ENCODE assay signal across 23 cellular contexts in the genomic region with DNA sequence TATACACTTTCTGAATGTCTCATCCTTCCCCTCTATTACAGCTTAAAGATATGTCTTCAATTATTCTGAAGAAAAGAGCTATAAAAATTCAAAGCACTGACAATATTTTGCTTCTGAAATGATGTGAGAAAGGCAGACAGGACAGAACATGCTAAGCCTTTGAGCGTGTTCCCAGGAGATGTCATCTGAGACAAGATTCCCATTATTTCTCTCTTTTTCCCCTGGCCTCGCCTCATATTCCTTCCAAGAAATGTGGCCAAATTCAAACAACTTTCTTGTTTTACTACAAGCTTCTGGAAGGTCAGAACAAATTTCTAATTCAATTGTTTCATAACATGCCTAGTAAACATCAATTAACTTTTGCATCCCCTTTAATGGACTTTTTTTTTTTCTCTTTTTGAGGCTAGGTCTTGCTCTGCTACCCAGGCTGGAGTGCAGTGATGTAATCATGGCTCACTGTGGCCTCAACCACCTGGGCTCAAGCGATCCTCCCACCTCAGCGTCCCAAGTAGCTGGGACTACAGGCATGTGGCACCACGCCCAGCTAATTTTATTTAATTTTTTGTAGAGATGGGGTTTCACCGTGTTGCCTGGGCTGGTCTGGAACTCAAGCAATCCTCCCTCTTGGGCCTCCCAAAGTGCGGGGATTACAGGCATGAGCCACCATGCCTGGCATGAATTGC. TPM values are rescaled to one million over a fixed set of nuclear protein-coding genes. Genes with fewer than 3 reads are reported as not detected.
DNase-seq lines count a peak whose midpoint lies in the region; ATAC-seq, FAIRE-seq and TF ChIP-seq lines count a peak whose summit lies in the region.
"Had no signal": no experiment of that assay in that cellular context is flagged by ENCODE, and none has a peak within 500 bp of the region (broad histone marks: within the 10 kb centered on the region; RNA-seq: fewer than 3 reads in every experiment).

No MANE protein-coding gene starts in this region.

- intact Hi-C loops in prostate gland (cut with DNase I) = loop anchor here (5.0 kb wide), 1 partner anchor 70 kb away; a partner anchor contains a TSS
- intact Hi-C loops in naive thymus-derived CD4-positive, alpha-beta T cell (cut with micrococcal nuclease) = no loop called here

- peaks cover 22% of the 10 kb centered on the region for H3K4me1 ChIP-seq in HUES6 (ENCODE audit: control insufficient read depth, insufficient read depth, low read length)
- H3K4me1 ChIP-seq in prostate gland (replicated peaks) = no peaks in the 10 kb centered on the region
- no peaks in the 10 kb centered on the region for H3K4me1 ChIP-seq in naive thymus-derived CD4-positive, alpha-beta T cell (ENCODE audit: control insufficient read depth in 2 of 2, insufficient read depth in 2 of 2, low read length in 2 of 2)
- H3K4me1 ChIP-seq: A549, HAP-1 had no signal

- peak; percentile 12 for DNase-seq in NCI-H69 (lab: John Stamatoyannopoulos, UW)
- DNase-seq in epithelial cell of esophagus (ENCODE audit: low read depth) = peak; percentile 34
- DNase-seq in prostate gland (ENCODE audit: low spot score) = peak; percentile 60
- no peak for DNase-seq in RCC 7860 (ENCODE audit: low spot score)
- no peak for DNase-seq in naive thymus-derived CD4-positive, alpha-beta T cell
- DNase-seq: AML-193; CD4-positive, alpha-beta T cell; GM23248; KG1; NCI-H1048; NCI-H1694; NCI-H2029 treated with DMSO at 0.1 percent for 48 hours; NCI-H524; NCI-H774; Right ventricle myocardium superior; T-helper 1 cell had no signal

- H3K9me3 ChIP-seq in HUES6 (ENCODE audit: control insufficient read depth, insufficient read depth, low read depth, low read length) = no peaks in the 10 kb centered on the region
- no peaks in the 10 kb centered on the region for H3K9me3 ChIP-seq in prostate gland
- H3K9me3 ChIP-seq in naive thymus-derived CD4-positive, alpha-beta T cell (ENCODE audit: control insufficient read depth in 2 of 3, low read length in 3 of 3) = no peaks in the 10 kb centered on the region
- H3K9me3 ChIP-seq: A549; BLaER1 treated with 17β-estradiol and CSF1 and Interleukin-3, amounts not matched to agents 10 nM and 100 nM; HAP-1 had no signal

- no peak overlapping the region for H3K4me3 ChIP-seq in HUES6 (ENCODE audit: low read depth, low read length)
- H3K4me3 ChIP-seq in epithelial cell of esophagus (ENCODE audit: low read length) = no peak overlapping the region
- no peak overlapping the region for H3K4me3 ChIP-seq in prostate gland
- no peak overlapping the region for H3K4me3 ChIP-seq in naive thymus-derived CD4-positive, alpha-beta T cell (ENCODE audit: low read length)
- H3K4me3 ChIP-seq: A549; BLaER1 treated with 17β-estradiol and CSF1 and Interleukin-3, amounts not matched to agents 10 nM and 100 nM; GM23248; HAP-1 had no signal

- no peak for ATAC-seq in GM19455 (IDR thresholded peaks at IDR 0.05; ENCODE audit: unreplicated experiment)
- no peak for ATAC-seq in naive thymus-derived CD4-positive, alpha-beta T cell
- ATAC-seq: A549 had no signal

- TF ChIP-seq POLR2A in prostate gland (IDR thresholded peaks at IDR 0.05) = no peak

- H3K27ac ChIP-seq in HUES6 (ENCODE audit: low read depth, low read length) = 0 out of 2 replicates have a peak overlapping the region, but pooled peaks have one; percentile 7
- H3K27ac ChIP-seq in prostate gland = no peak overlapping the region
- no peak overlapping the region for H3K27ac ChIP-seq in naive thymus-derived CD4-positive, alpha-beta T cell (ENCODE audit: low read depth, low read length)
- H3K27ac ChIP-seq: A549; BLaER1 treated with 17β-estradiol and CSF1 and Interleukin-3, amounts not matched to agents 10 nM and 100 nM; GM23248 had no signal

- TF ChIP-seq CTCF in epithelial cell of esophagus (IDR thresholded peaks at IDR 0.05; ENCODE audit: insufficient read depth, low read depth, low read length, missing control alignments) (no peak), prostate gland (IDR thresholded peaks at IDR 0.05) (no peak)

- WGBS in prostate gland = 29% methylated on average over 7 of the region's 7 CpGs

- H3K36me3 ChIP-seq in HUES6 (ENCODE audit: control insufficient read depth, insufficient read depth, low read length) (peaks cover 34% of the 10 kb centered on the region), prostate gland (no peaks in the 10 kb centered on the region)
- peaks cover 0 to 12% (median 0%) of the 10 kb centered on the region in 3 experiments for H3K36me3 ChIP-seq in naive thymus-derived CD4-positive, alpha-beta T cell (ENCODE audit: control insufficient read depth in 2 of 3, insufficient read depth in 3 of 3, low read length in 3 of 3)
- H3K36me3 ChIP-seq: HAP-1 had no signal

- CTCF ChIA-PET in naive thymus-derived CD4-positive, alpha-beta T cell (lab: Charles Lee) = interaction anchor here (0.6 kb wide), 1 partner anchor 60 kb away, joined by 3 read pairs; no protein-coding TSS in a partner anchor

- H3K4me3 Mint-ChIP-seq in naive thymus-derived CD4-positive, alpha-beta T cell = no peak overlapping the region
- H3K4me3 Mint-ChIP-seq: CD4-positive, alpha-beta T cell had no signal

- H3K27me3 ChIP-seq in HUES6 (ENCODE audit: control insufficient read depth, insufficient read depth, low read length) (no peaks in the 10 kb centered on the region), prostate gland (replicated peaks; ENCODE audit: insufficient read depth) (no peaks in the 10 kb centered on the region)
- H3K27me3 ChIP-seq in naive thymus-derived CD4-positive, alpha-beta T cell (ENCODE audit: control insufficient read depth in 2 of 2, insufficient read depth in 2 of 2, low read length in 2 of 2) = no peaks in the 10 kb centered on the region
- H3K27me3 ChIP-seq: BLaER1 treated with 17β-estradiol and CSF1 and Interleukin-3, amounts not matched to agents 10 nM and 100 nM had no signal

- H3K27me3 Mint-ChIP-seq in naive thymus-derived CD4-positive, alpha-beta T cell = no peaks in the 10 kb centered on the region
- H3K27me3 Mint-ChIP-seq: CD4-positive, alpha-beta T cell had no signal

- no peak overlapping the region for H3K27ac Mint-ChIP-seq in naive thymus-derived CD4-positive, alpha-beta T cell
- H3K27ac Mint-ChIP-seq: CD4-positive, alpha-beta T cell had no signal

- H3K9ac ChIP-seq in HUES6 (ENCODE audit: low read length) = no peak overlapping the region
- H3K9ac ChIP-seq: BLaER1 treated with 17β-estradiol and CSF1 and Interleukin-3, amounts not matched to agents 10 nM and 100 nM; GM23248 had no signal

- FAIRE-seq in RCC 7860 (lab: Jason Lieb, UNC) = no peak
- FAIRE-seq: A549, D721Med, HTR-8/SVneo had no signal

- POLR2A ChIA-PET in naive thymus-derived CD4-positive, alpha-beta T cell (lab: Charles Lee) = interaction anchor here (0.6 kb wide), 1 partner anchor 171 kb away, joined by 3 read pairs; no protein-coding TSS in a partner anchor

- H3K4me1 Mint-ChIP-seq in naive thymus-derived CD4-positive, alpha-beta T cell = no peaks in the 10 kb centered on the region

- peaks cover 7 to 65% (median 22%) of the 10 kb centered on the region in 5 donors for H3K36me3 Mint-ChIP-seq in naive thymus-derived CD4-positive, alpha-beta T cell

- H3K9me3 Mint-ChIP-seq in naive thymus-derived CD4-positive, alpha-beta T cell = no peaks in the 10 kb centered on the region
- H3K9me3 Mint-ChIP-seq: CD4-positive, alpha-beta T cell had no signal

RNA-seq across cellular contexts. Expression of a gene that starts 37.1 kb away (rescaled TPM):
- total RNA-seq in prostate gland = 10 to 100 TPM; 26.2 to 51.4 TPM
- total RNA-seq in naive thymus-derived CD4-positive, alpha-beta T cell = 10 to 100 TPM; 40.4 to 81.3 (median 56.2) TPM
- polyA plus RNA-seq in naive thymus-derived CD4-positive, alpha-beta T cell = 10 to 100 TPM; 24.4 to 42.3 TPM

Comparison
In these comparisons a context has a peak if more than half of its experiments do, and no peak if none do; other contexts are left out.
1. DNase-seq: peak in NCI-H69 (single experiment), epithelial cell of esophagus (single experiment) and prostate gland (single experiment); none in RCC 7860 (single experiment) and naive thymus-derived CD4-positive, alpha-beta T cell (0 of 9).